10 cellular contexts compared by ENCODE assay signal in genomic region chr19:42553292-42554045, GRCh38. TPM values are rescaled to one million over a fixed set of nuclear protein-coding genes. Genes with fewer than 3 reads are reported as not detected.
DNase-seq lines count a peak whose midpoint lies in the region; ATAC-seq, FAIRE-seq and TF ChIP-seq lines count a peak whose summit lies in the region.
"Had no signal": no experiment of that assay in that cellular context is flagged by ENCODE, and none has a peak within 500 bp of the region (broad histone marks: within the 10 kb centered on the region; RNA-seq: fewer than 3 reads in every experiment).

No MANE protein-coding gene starts in this region.

- ATAC-seq in HepG2 (peak; percentile 60), HG02938 (IDR thresholded peaks at IDR 0.05; ENCODE audit: unreplicated experiment) (no peak)
- ATAC-seq in stimulated activated naive CD8-positive, alpha-beta T cell treated with anti-CD3 and anti-CD28 coated beads, Interleukin-15, Interleukin-2, amounts not matched to agents 100 U/mL and 50 U/mL, for 24 hours, result no peak

- H3K4me1 ChIP-seq in HepG2 (ENCODE audit: insufficient read depth, low read length), result peaks cover 71% of the 10 kb centered on the region
- H3K4me1 ChIP-seq: psoas muscle had no signal

- no peak for TF ChIP-seq RAD21 in HepG2 (CRISPR knock-in tag; IDR thresholded peaks at IDR 0.05)

- peaks cover 9% of the 10 kb centered on the region for H3K9me3 ChIP-seq in HepG2 (ENCODE audit: low read length)
- H3K9me3 ChIP-seq: psoas muscle had no signal

- no peaks in the 10 kb centered on the region for H4K20me1 ChIP-seq in HepG2 (ENCODE audit: insufficient read depth, low read length)

- FAIRE-seq in HepG2 (lab: Jason Lieb, UNC), result no peak

- no peak for TF ChIP-seq POLR2A in HepG2 (IDR thresholded peaks at IDR 0.05; ENCODE audit: insufficient read depth in 1 of 2, low read depth in 2 of 2, low read length in 2 of 2)

- DNase-seq in AG09319 (ENCODE audit: extremely low read depth, low read depth), result peak; percentile 32
- DNase-seq in HT1080 (ENCODE audit: low read depth), result peak; percentile 59
- peak; percentile 56 to 78 for DNase-seq in cardiac fibroblast (ENCODE audit: low read depth in 2 of 2)
- DNase-seq in HepG2 (ENCODE audit: low spot score), result peak; percentile 40
- DNase-seq in SHP77 treated with DMSO at 0.1 percent for 48 hours (lab: John Stamatoyannopoulos, UW), result no peak
- DNase-seq in stimulated activated naive CD8-positive, alpha-beta T cell treated with anti-CD3 and anti-CD28 coated beads, Interleukin-15, Interleukin-2, amounts not matched to agents 100 U/mL and 50 U/mL, for 24 hours, result no peak
- DNase-seq in effector CD8-positive, alpha-beta T cell (lab: John Stamatoyannopoulos, UW), result no peak
- DNase-seq: activated CD4-positive, alpha-beta T cell treated with anti-CD3 and anti-CD28 coated beads, Interleukin-2, amount 10 ng/mL, durations not matched to agents 24 days and 14 days; psoas muscle had no signal

- POLR2A ChIA-PET in HepG2 (lab: Yijun Ruan, JAX), result interaction anchor here (0.6 to 1.5 kb wide), 3 partner anchors 25 to 115 kb away, joined by 3 to 5 read pairs (median 3); partner anchors contain the start of gene CEACAM1

- no peak overlapping the region for H3K27ac ChIP-seq in HepG2 (ENCODE audit: extremely low read length, insufficient read depth, low read length)
- H3K27ac ChIP-seq: psoas muscle had no signal

- no TSS peak for BruUV-seq in HepG2 (replicated peaks; lab: Mats Ljungman, UMichigan)

- no peak overlapping the region for H2AFZ ChIP-seq in HepG2 (ENCODE audit: low read length)

- in situ Hi-C loops in HepG2 (cut with HindIII; ENCODE audit: extremely low pct_ligation_motif_present, low pct_unique_long_range_greater_than_20kb), result no loop called here

- no peaks in the 10 kb centered on the region for H3K36me3 ChIP-seq in HepG2 (replicated peaks in 1 of 2; ENCODE audit: control insufficient read depth in 1 of 2, insufficient read depth in 2 of 2, low read length in 2 of 2)

- TF ChIP-seq CTCF in AG09319 (IDR thresholded peaks at IDR 0.05; ENCODE audit: low read depth, low read length), result no peak
- no peak for TF ChIP-seq CTCF in cardiac fibroblast (IDR thresholded peaks at IDR 0.05; ENCODE audit: low read depth, low read length)
- no peak for TF ChIP-seq CTCF in HepG2 (CRISPR knock-in tag; IDR thresholded peaks at IDR 0.05)

- H3K4me3 ChIP-seq in cardiac fibroblast (replicated peaks in 1 of 2; ENCODE audit: low read depth in 2 of 2, low read length in 2 of 2) (no peak overlapping the region), HepG2 (replicated peaks in 1 of 3; ENCODE audit: insufficient read depth in 1 of 3, low read depth in 2 of 3, low read length in 3 of 3) (peak overlapping the region in 1 of 3 experiments; percentile 15; a peak in 2 of 6 replicates)
- H3K4me3 ChIP-seq: psoas muscle had no signal

- CTCF ChIA-PET in HepG2 (lab: Yijun Ruan, JAX; ENCODE audit: low intra/inter-chr PET ratio, low total read pairs), result no interaction called here

- H3K79me2 ChIP-seq in HepG2 (ENCODE audit: insufficient read depth, low read length), result no peaks in the 10 kb centered on the region

- H3K4me2 ChIP-seq in HepG2 (ENCODE audit: low read depth, low read length), result peak overlapping the region; percentile 50; the same call in 1 of the 2 replicates

- H3K9ac ChIP-seq in HepG2 (ENCODE audit: insufficient read depth, low read depth, low read length), result 0 out of 2 replicates have a peak overlapping the region, but pooled peaks have one; percentile 3

- peak in 1 of 2 experiments; percentile 31; a peak in 1 of 4 replicates for TF ChIP-seq EP300 in HepG2 (IDR thresholded peaks at IDR 0.05; ENCODE audit: low read depth in 2 of 2, low read length in 2 of 2)
- TF ChIP-seq EP300 in HepG2 (CRISPR knock-in tag; IDR thresholded peaks at IDR 0.05; ENCODE audit: borderline replicate concordance), result no peak

- peaks cover 0 to 7% of the 10 kb centered on the region in 2 experiments; a peak in 1 of 5 replicates for H3K27me3 ChIP-seq in HepG2 (ENCODE audit: control insufficient read depth in 1 of 2, insufficient read depth in 2 of 2, low read length in 2 of 2)

- intact Hi-C loops in HepG2 (cut with micrococcal nuclease; ENCODE audit: unreplicated experiment), result no loop called here

- 22% methylated on average over 5 of the region's 8 CpGs for WGBS in HepG2 (ENCODE audit: low lambda C conversion rate)

TF ChIP-seq in HepG2, 621 proteins besides CTCF, POLR2A, EP300 and RAD21 (continues in another document):
- TF ChIP-seq NR2F2 (IDR thresholded peaks at IDR 0.05; ENCODE audit: borderline replicate concordance, low read depth), result peak; percentile 67
- TF ChIP-seq PITX1 (CRISPR knock-in tag; IDR thresholded peaks at IDR 0.05), result no peak
- TF ChIP-seq SOX6 (IDR thresholded peaks at IDR 0.05), result no peak
- TF ChIP-seq SOX6 (CRISPR knock-in tag; IDR thresholded peaks at IDR 0.05), result peak; percentile 14; the same call in 1 of the 2 replicates
- TF ChIP-seq ZNF782 (CRISPR knock-in tag; IDR thresholded peaks at IDR 0.05; ENCODE audit: borderline replicate concordance), result no peak
- TF ChIP-seq GATAD2A (CRISPR knock-in tag; IDR thresholded peaks at IDR 0.05), result peak; percentile 34; the same call in 1 of the 2 replicates
- 0 out of 2 replicates have a peak, but pooled peaks have one; percentile 15 for TF ChIP-seq NCOA2 (CRISPR knock-in tag; IDR thresholded peaks at IDR 0.05)

RNA-seq across cellular contexts. Expression of gene CEACAM1, which starts 25.2 kb away (rescaled TPM):
- not detected in 2 replicates for total RNA-seq in HT1080 (2014; rRNA removed; shearing (Covaris generic))
- 0.14 and 0.38 TPM in 2 replicates for polyA plus RNA-seq in HT1080 (2015; cell fraction: cytosol; rRNA removed)
- 0.47 and 0.62 TPM in 2 replicates for polyA plus RNA-seq in HT1080 (2015; cell fraction: nucleus; rRNA removed)
- total RNA-seq in HepG2 (2016; rRNA removed; fragmentation: Illumina TruSeq; extraction: Trizol), result 9.6 and 13.5 TPM in 2 replicates
- 2.4 and 3.1 TPM in 2 replicates for total RNA-seq in HepG2 (2016; cell fraction: cytosol; rRNA removed; fragmentation: Illumina TruSeq; extraction: Trizol; ENCODE audit: low read depth)
- total RNA-seq in HepG2 (2016; cell fraction: insoluble cytoplasmic fraction; rRNA removed; fragmentation: Illumina TruSeq; extraction: Trizol), result 8.3 and 13.2 TPM in 2 replicates
- total RNA-seq in HepG2 (2016; cell fraction: membrane; rRNA removed; fragmentation: Illumina TruSeq; extraction: Trizol), result 7.7 and 9.3 TPM in 2 replicates
- total RNA-seq in HepG2 (2016; cell fraction: nucleus; rRNA removed; fragmentation: Illumina TruSeq; extraction: Trizol), result 22.7 and 31.8 TPM in 2 replicates
- polyA plus RNA-seq in HepG2 (2011; rRNA removed), result 272 and 332 TPM in 2 replicates
- polyA plus RNA-seq in HepG2 (2011; cell fraction: cytosol; rRNA removed), result 102 and 103 TPM in 2 replicates
- polyA plus RNA-seq in HepG2 (2011; cell fraction: nucleus; rRNA removed), result 369 and 382 TPM in 2 replicates
- polyA plus RNA-seq in HepG2 (2012), result 97.8 and 119 TPM in 2 replicates
- 4.9 and 5.5 TPM in 2 replicates for polyA plus RNA-seq in HepG2 (2016; cell fraction: cytosol; fragmentation: Illumina TruSeq; extraction: Trizol; ENCODE audit: low read depth)
- 23.8 and 26.6 TPM in 2 replicates for polyA plus RNA-seq in HepG2 (2016; cell fraction: insoluble cytoplasmic fraction; fragmentation: Illumina TruSeq; extraction: Trizol; ENCODE audit: low read depth)
- polyA plus RNA-seq in HepG2 (2016; cell fraction: membrane; fragmentation: Illumina TruSeq; extraction: Trizol; ENCODE audit: low read depth), result 8.8 and 10.6 TPM in 2 replicates
- polyA plus RNA-seq in HepG2 (2016; cell fraction: nucleus; fragmentation: Illumina TruSeq; extraction: Trizol; ENCODE audit: insufficient read depth, low read depth), result 77.3 and 85.7 TPM in 2 replicates
- 0.07 and 87.5 TPM in 2 replicates for polyA minus RNA-seq in HepG2 (2011; rRNA and poly(A)+ RNA removed; ENCODE audit: low replicate concordance)
- 61.3 and 65.7 TPM in 2 replicates for polyA minus RNA-seq in HepG2 (2011; cell fraction: cytosol; rRNA and poly(A)+ RNA removed)
- polyA minus RNA-seq in HepG2 (2011; cell fraction: nucleus; rRNA and poly(A)+ RNA removed), result 122 and 160 TPM in 2 replicates

RNA-seq across cellular contexts. Expression of gene CEACAM8, which starts 41.3 kb away (rescaled TPM):
- total RNA-seq in HT1080 (2014; rRNA removed; shearing (Covaris generic)), result not detected in 2 replicates
- not detected in 2 replicates for polyA plus RNA-seq in HT1080 (2015; cell fraction: cytosol; rRNA removed)
- polyA plus RNA-seq in HT1080 (2015; cell fraction: nucleus; rRNA removed), result not detected in 2 replicates
- total RNA-seq in HepG2 (2016; rRNA removed; fragmentation: Illumina TruSeq; extraction: Trizol), result not detected in 2 replicates
- total RNA-seq in HepG2 (2016; cell fraction: cytosol; rRNA removed; fragmentation: Illumina TruSeq; extraction: Trizol; ENCODE audit: low read depth), result not detected in 2 replicates
- not detected in 2 replicates for total RNA-seq in HepG2 (2016; cell fraction: insoluble cytoplasmic fraction; rRNA removed; fragmentation: Illumina TruSeq; extraction: Trizol)
- total RNA-seq in HepG2 (2016; cell fraction: membrane; rRNA removed; fragmentation: Illumina TruSeq; extraction: Trizol), result not detected in 2 replicates
- not detected in 2 replicates for total RNA-seq in HepG2 (2016; cell fraction: nucleus; rRNA removed; fragmentation: Illumina TruSeq; extraction: Trizol)
- not detected in 2 replicates for polyA plus RNA-seq in HepG2 (2011; rRNA removed)
- not detected in 2 replicates for polyA plus RNA-seq in HepG2 (2011; cell fraction: cytosol; rRNA removed)
- polyA plus RNA-seq in HepG2 (2011; cell fraction: nucleus; rRNA removed), result not detected in 2 replicates
- not detected in 2 replicates for polyA plus RNA-seq in HepG2 (2012)
- polyA plus RNA-seq in HepG2 (2016; cell fraction: cytosol; fragmentation: Illumina TruSeq; extraction: Trizol; ENCODE audit: low read depth), result not detected in 2 replicates
- not detected in 2 replicates for polyA plus RNA-seq in HepG2 (2016; cell fraction: insoluble cytoplasmic fraction; fragmentation: Illumina TruSeq; extraction: Trizol; ENCODE audit: low read depth)
- polyA plus RNA-seq in HepG2 (2016; cell fraction: membrane; fragmentation: Illumina TruSeq; extraction: Trizol; ENCODE audit: low read depth), result not detected in 2 replicates
- not detected in 2 replicates for polyA plus RNA-seq in HepG2 (2016; cell fraction: nucleus; fragmentation: Illumina TruSeq; extraction: Trizol; ENCODE audit: insufficient read depth, low read depth)
- polyA minus RNA-seq in HepG2 (2011; rRNA and poly(A)+ RNA removed; ENCODE audit: low replicate concordance), result not detected in 2 replicates
- not detected in 2 replicates for polyA minus RNA-seq in HepG2 (2011; cell fraction: cytosol; rRNA and poly(A)+ RNA removed)
- polyA minus RNA-seq in HepG2 (2011; cell fraction: nucleus; rRNA and poly(A)+ RNA removed), result not detected in 2 replicates
- total RNA-seq: activated CD4-positive, alpha-beta T cell treated with anti-CD3 and anti-CD28 coated beads, Interleukin-2, amount 10 ng/mL, durations not matched to agents 24 days and 14 days had no signal

Comparison
In these comparisons a context has a peak if more than half of its experiments do, and no peak if none do; other contexts are left out.
1. DNase-seq: peak in AG09319 (single experiment), HT1080 (single experiment), cardiac fibroblast (2 of 2) and HepG2 (single experiment); none in SHP77 treated with DMSO at 0.1 percent for 48 hours (single experiment), stimulated activated naive CD8-positive, alpha-beta T cell treated with anti-CD3 and anti-CD28 coated beads, Interleukin-15, Interleukin-2, amounts not matched to agents 100 U/mL and 50 U/mL, for 24 hours (single experiment) and effector CD8-positive, alpha-beta T cell (single experiment).